Comparison of ENCODE assay signal across 8 cellular contexts in genomic region chr17:28950017-28950751, GRCh38. TPM values are rescaled to one million over a fixed set of nuclear protein-coding genes. Genes with fewer than 3 reads are reported as not detected.
DNase-seq lines count a peak whose midpoint lies in the region; ATAC-seq and TF ChIP-seq lines count a peak whose summit lies in the region.

No MANE protein-coding gene starts in this region.

- peaks cover 56% of the 10 kb centered on the region for H3K79me2 ChIP-seq in fibroblast of lung (ENCODE audit: control insufficient read depth, insufficient read depth, low read length)

- no peaks in the 10 kb centered on the region for H3K27me3 Mint-ChIP-seq in natural killer cell (ENCODE audit: low read depth in 2 of 2)

- H3K9ac ChIP-seq in NT2/D1 (ENCODE audit: insufficient read length, low read depth) (peak overlapping the region; percentile 93), fibroblast of lung (ENCODE audit: insufficient read depth, low read length) (peak overlapping the region; percentile 39)

- no peaks in the 10 kb centered on the region for H3K36me3 Mint-ChIP-seq in natural killer cell

- intact Hi-C loops in natural killer cell (cut with micrococcal nuclease) = loop anchor here (5.0 kb wide), 1 partner anchor 167 kb away; no protein-coding TSS in a partner anchor

- peak overlapping the region; percentile 95 for H3K4me3 Mint-ChIP-seq in natural killer cell

- H3K36me3 ChIP-seq in NT2/D1 (ENCODE audit: insufficient read depth, insufficient read length, low read length) (peaks cover 8% of the 10 kb centered on the region), fibroblast of lung (ENCODE audit: control insufficient read depth, insufficient read depth, low read length) (no peaks in the 10 kb centered on the region)

- H3K27ac ChIP-seq in fibroblast of lung (ENCODE audit: insufficient read depth, low read length) (peak overlapping the region; percentile 76), substantia nigra (ENCODE audit: low read depth, low read length, poor library complexity, severe bottlenecking) (peak overlapping the region; percentile 80)

- peak overlapping the region; percentile 84 for H3K4me3 ChIP-seq in NT2/D1 (ENCODE audit: insufficient read length, low read depth)
- H3K4me3 ChIP-seq in fibroblast of lung (replicated peaks in 1 of 4; ENCODE audit: control extremely low read depth in 1 of 4, insufficient read depth in 1 of 4, low read depth in 3 of 4, low read length in 4 of 4) = peak overlapping the region; percentile 67 to 84 (median 78)

- H3K4me1 Mint-ChIP-seq in natural killer cell = peaks cover 29 to 37% of the 10 kb centered on the region in 2 donors

- H3K9me3 ChIP-seq in NT2/D1 (ENCODE audit: insufficient read depth, low read length) (no peaks in the 10 kb centered on the region), fibroblast of lung (ENCODE audit: control insufficient read depth, insufficient read depth, low read depth, low read length) (no peaks in the 10 kb centered on the region)

- DNase-seq in NCI-H1105 treated with DMSO at 0.1 percent for 48 hours (lab: John Stamatoyannopoulos, UW) (peak; percentile 16), NCI-H1105 (lab: John Stamatoyannopoulos, UW) (no peak), NT2/D1 (ENCODE audit: low read depth, low spot score) (no peak), fibroblast of lung (ENCODE audit: low read depth in 2 of 2) (peak; percentile 58 to 63), natural killer cell (peak; percentile 62), substantia nigra (lab: John Stamatoyannopoulos, UW) (peak in 31 of 49 donors; percentile 13 to 73 (median 53))
- DNase-seq in activated T-cell treated with anti-CD3 and anti-CD28 coated beads, Interleukin-2, amount 50 U/mL, for 48 hours = peak; percentile 71 to 73

- H4K20me1 ChIP-seq in fibroblast of lung (ENCODE audit: control insufficient read depth, extremely low read depth, insufficient read depth, low read length) = no peaks in the 10 kb centered on the region

- H3K27ac Mint-ChIP-seq in natural killer cell = no peak overlapping the region

- H3K27me3 ChIP-seq in NT2/D1 (ENCODE audit: insufficient read depth, insufficient read length) (no peaks in the 10 kb centered on the region), fibroblast of lung (ENCODE audit: control insufficient read depth, insufficient read depth, low read length) (no peaks in the 10 kb centered on the region)

- H2AFZ ChIP-seq in fibroblast of lung (ENCODE audit: low read length) = no peak overlapping the region

- ATAC-seq in natural killer cell (peak in 1 of 3 donors; percentile 3), HG03521 (IDR thresholded peaks at IDR 0.05; ENCODE audit: unreplicated experiment) (no peak)

- TF ChIP-seq CTCF in fibroblast of lung (conservative IDR thresholded peaks at IDR 0.05 in 1 of 2, IDR thresholded peaks at IDR 0.05 in 1 of 2; ENCODE audit: low read depth in 1 of 2, low read length in 2 of 2) = no peak
- TF ChIP-seq CTCF in natural killer cell (IDR thresholded peaks at IDR 0.05) = no peak

- H3K4me1 ChIP-seq in NT2/D1 (ENCODE audit: insufficient read depth, insufficient read length) = no peaks in the 10 kb centered on the region
- peaks cover 11% of the 10 kb centered on the region for H3K4me1 ChIP-seq in fibroblast of lung (ENCODE audit: control insufficient read depth, extremely low read depth, insufficient read depth, low read length)

- no peaks in the 10 kb centered on the region for H3K9me3 Mint-ChIP-seq in natural killer cell

- peak overlapping the region; percentile 83 for H3K4me2 ChIP-seq in fibroblast of lung (ENCODE audit: extremely low read depth, insufficient read depth, low read length)

RNA-seq across cellular contexts. Expression of gene PHF12, which starts 1.1 kb away (rescaled TPM):
- total RNA-seq in fibroblast of lung (9.0 and 14.2 TPM in 2 replicates), natural killer cell (100 to 1,000 TPM; 163 to 177 (median 171) TPM)
- 10.1 and 11.9 TPM in 2 replicates for polyA plus RNA-seq in fibroblast of lung
- 13.9 and 15.3 TPM in 2 replicates for polyA plus RNA-seq in fibroblast of lung (2012)
- polyA minus RNA-seq in fibroblast of lung (ENCODE audit: low replicate concordance) = 117 and 121 TPM in 2 replicates

RNA-seq across cellular contexts. Expression of gene DHRS13, which starts 47.3 kb away (rescaled TPM):
- total RNA-seq in fibroblast of lung (6.9 and 7.8 TPM in 2 replicates), natural killer cell (10 to 100 TPM; 22.5 to 27.3 (median 23.2) TPM)
- polyA plus RNA-seq in fibroblast of lung = 2.6 and 4.6 TPM in 2 replicates
- polyA plus RNA-seq in fibroblast of lung (2012) = 1.1 and 2.9 TPM in 2 replicates
- polyA minus RNA-seq in fibroblast of lung (ENCODE audit: low replicate concordance) = 1.6 and 2.1 TPM in 2 replicates

RNA-seq across cellular contexts. Expression of gene FLOT2, which starts 52.7 kb away (rescaled TPM):
- total RNA-seq in fibroblast of lung (39.8 and 48.9 TPM in 2 replicates), natural killer cell (100 to 1,000 TPM; 132 to 152 (median 152) TPM)
- polyA plus RNA-seq in fibroblast of lung = 81.1 and 95.4 TPM in 2 replicates
- polyA plus RNA-seq in fibroblast of lung (2012) = 90.5 and 106 TPM in 2 replicates
- polyA minus RNA-seq in fibroblast of lung (ENCODE audit: low replicate concordance) = 265 and 289 TPM in 2 replicates

RNA-seq across cellular contexts. Expression of gene SEZ6, which starts 55.6 kb away (rescaled TPM):
- not detected in 2 replicates for total RNA-seq in fibroblast of lung
- polyA plus RNA-seq in fibroblast of lung = not detected in 2 replicates
- polyA plus RNA-seq in fibroblast of lung (2012) = not detected in 2 replicates
- not detected in 2 replicates for polyA minus RNA-seq in fibroblast of lung (ENCODE audit: low replicate concordance)
- 1 to 10 TPM in 1 of 3 donors, under 1 TPM in 2; 0.33 to 1.4 (median 0.97) TPM for total RNA-seq in natural killer cell

Comparison
In these comparisons a context has a peak if more than half of its experiments do, and no peak if none do; other contexts are left out.
1. DNase-seq: peak in NCI-H1105 treated with DMSO at 0.1 percent for 48 hours (single experiment), activated T-cell treated with anti-CD3 and anti-CD28 coated beads, Interleukin-2, amount 50 U/mL, for 48 hours (2 of 2), fibroblast of lung (2 of 2), natural killer cell (single experiment) and substantia nigra (31 of 49); none in NCI-H1105 (single experiment) and NT2/D1 (single experiment).
2. RNA of gene PHF12, which starts 1.1 kb away (total RNA-seq): 163 to 177 TPM in natural killer cell; 9.0 to 14.2 TPM in fibroblast of lung; every median in the first group is over 10 times any median in the second.